15 cellular contexts compared by ENCODE assay signal in the genomic region with DNA sequence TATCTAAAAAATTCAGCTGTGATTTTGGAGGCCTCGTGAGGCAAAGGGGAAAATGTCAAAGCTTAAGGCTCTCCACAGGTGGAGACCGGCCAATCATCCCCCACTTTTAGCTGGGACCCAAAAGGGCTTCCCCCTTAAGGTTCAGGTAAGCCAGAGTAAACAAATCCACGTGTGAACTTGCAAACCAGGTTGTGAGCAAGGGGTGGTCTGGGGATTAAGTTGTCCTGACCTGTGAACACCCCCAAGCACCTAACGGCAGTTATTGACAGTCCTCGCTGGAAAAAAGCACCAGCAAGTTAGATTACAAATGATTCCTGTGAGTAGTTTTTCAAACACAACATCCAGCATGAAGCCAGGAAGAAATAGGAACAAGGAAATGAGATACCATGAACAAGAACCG. TPM values are rescaled to one million over a fixed set of nuclear protein-coding genes. Genes with fewer than 3 reads are reported as not detected.
DNase-seq lines count a peak whose midpoint lies in the region; ATAC-seq, FAIRE-seq and TF ChIP-seq lines count a peak whose summit lies in the region.
"Had no signal": no experiment of that assay in that cellular context is flagged by ENCODE, and none has a peak within 500 bp of the region (broad histone marks: within the 10 kb centered on the region; RNA-seq: fewer than 3 reads in every experiment).

No MANE protein-coding gene starts in this region.

- no peaks in the 10 kb centered on the region for H3K4me1 ChIP-seq in kidney (ENCODE audit: control insufficient read depth in 1 of 2, insufficient read depth in 1 of 2, low read depth in 1 of 2, low read length in 2 of 2)

- no peaks in the 10 kb centered on the region for H3K36me3 Mint-ChIP-seq in IgD-negative memory B cell
- H3K36me3 Mint-ChIP-seq: CD4-positive, CD25-positive, alpha-beta regulatory T cell had no signal

- FAIRE-seq in kidney (lab: Jason Lieb, UNC): no peak

- intact Hi-C loops in cardiac septum (cut with DNase I) (loop anchor here (5.0 kb wide), 1 partner anchor 61 kb away; no protein-coding TSS in a partner anchor), left cardiac atrium (cut with DNase I) (no loop called here), kidney (cut with DNase I) (no loop called here)

- no peak overlapping the region for H3K9ac ChIP-seq in kidney (ENCODE audit: low read length in 2 of 2)

- peaks cover 31 to 38% (median 37%) of the 10 kb centered on the region in 3 donors for H3K4me1 Mint-ChIP-seq in IgD-negative memory B cell

- ATAC-seq in left cardiac atrium: no peak
- ATAC-seq in left lobe of liver: no peak
- ATAC-seq: Panc1 had no signal

- H3K36me3 ChIP-seq in kidney (ENCODE audit: control insufficient read depth in 1 of 2, insufficient read depth in 2 of 2, low read length in 2 of 2): peaks cover 0 to 5% of the 10 kb centered on the region in 2 donors
- H3K36me3 ChIP-seq: MG63 had no signal

- H3K9me3 Mint-ChIP-seq in IgD-negative memory B cell: peaks cover 0 to 1% (median 0%) of the 10 kb centered on the region in 3 donors
- H3K9me3 Mint-ChIP-seq: CD4-positive, CD25-positive, alpha-beta regulatory T cell; HFFc6 had no signal

- peak overlapping the region in 2 of 3 donors; percentile 76 to 86 for H3K27ac Mint-ChIP-seq in IgD-negative memory B cell
- H3K27ac Mint-ChIP-seq: CD4-positive, CD25-positive, alpha-beta regulatory T cell; HFFc6 had no signal

- DNase-seq in cardiac septum (ENCODE audit: low spot score) (peak; percentile 14), left cardiac atrium (no peak), left lobe of liver (ENCODE audit: low spot score) (peak; percentile 10), ureter (ENCODE audit: low spot score) (peak; percentile 30), NCI-H82 (lab: John Stamatoyannopoulos, UW) (no peak), kidney (no peak)
- DNase-seq: CD4-positive, CD25-positive, alpha-beta regulatory T cell; HFFc6; MG63; NCI-H1105; NCI-H1694; NCI-H510A treated with DMSO at 0.1 percent for 48 hours; Right ventricle myocardium superior had no signal

- no peak for TF ChIP-seq CTCF in kidney (IDR thresholded peaks at IDR 0.05; ENCODE audit: borderline replicate concordance, extremely low read depth, insufficient read depth)

- H3K27ac ChIP-seq in kidney (ENCODE audit: low read depth in 2 of 2, low read length in 2 of 2): no peak overlapping the region

- H3K27me3 Mint-ChIP-seq in IgD-negative memory B cell: peaks cover 3% of the 10 kb centered on the region

- no peak overlapping the region for H3K4me3 ChIP-seq in kidney (ENCODE audit: low read length in 2 of 2)
- H3K4me3 ChIP-seq: MG63 had no signal

- peak overlapping the region in 1 of 4 donors; percentile 94 for H3K4me3 Mint-ChIP-seq in IgD-negative memory B cell
- H3K4me3 Mint-ChIP-seq: CD4-positive, CD25-positive, alpha-beta regulatory T cell; HFFc6 had no signal

- no peaks in the 10 kb centered on the region for H3K9me3 ChIP-seq in kidney (ENCODE audit: control insufficient read depth in 1 of 2, low read length in 2 of 2)
- H3K9me3 ChIP-seq: MG63 had no signal

RNA-seq across cellular contexts. Expression of a gene that starts 42.9 kb away (rescaled TPM):
- 0.78 TPM for total RNA-seq in cardiac septum
- total RNA-seq in left cardiac atrium: under 1 TPM; 0.27 to 0.89 TPM
- 1.1 TPM for polyA plus RNA-seq in IgD-negative memory B cell
- 0.63 TPM for total RNA-seq in left lobe of liver
- 0.78 TPM for total RNA-seq in ureter
- total RNA-seq in kidney: 11.0 TPM
- 22.2 TPM for polyA plus RNA-seq in kidney (ENCODE audit: insufficient read depth, low read depth, low replicate concordance)
- total RNA-seq: CD4-positive, CD25-positive, alpha-beta regulatory T cell had no signal

RNA-seq across cellular contexts. Expression of a gene that starts 52.1 kb away (rescaled TPM):
- total RNA-seq in cardiac septum: 40.7 TPM
- total RNA-seq in left cardiac atrium: 10 to 100 TPM; 41.9 to 49.7 TPM
- polyA plus RNA-seq in IgD-negative memory B cell: 30.0 TPM
- 19.1 TPM for total RNA-seq in left lobe of liver
- total RNA-seq in ureter: 43.5 TPM
- 35.8 TPM for total RNA-seq in kidney
- polyA plus RNA-seq in kidney (ENCODE audit: insufficient read depth, low read depth, low replicate concordance): 29.8 TPM

Comparison
In these comparisons a context has a peak if more than half of its experiments do, and no peak if none do; other contexts are left out.
1. DNase-seq: peak in cardiac septum (single experiment), left lobe of liver (single experiment) and ureter (single experiment); none in left cardiac atrium (single experiment), NCI-H82 (single experiment) and kidney (single experiment).